22 cellular contexts compared by ENCODE assay signal in genomic region chr20:2293486-2293885, GRCh38. TPM values are rescaled to one million over a fixed set of nuclear protein-coding genes. Genes with fewer than 3 reads are reported as not detected.
"Had no signal": no experiment of that assay in that cellular context is flagged by ENCODE, and none has a peak within 500 bp of the region (broad histone marks: within the 10 kb centered on the region; RNA-seq: fewer than 3 reads in every experiment).

No MANE protein-coding gene starts in this region.

- DNase-seq: IMR-90, Karpas-422, KG1, NCI-H1092, NCI-H1105 treated with DMSO at 0.1 percent for 48 hours, NCI-H1417 treated with DMSO at 0.1 percent for 48 hours, NCI-H1694 treated with DMSO at 0.1 percent for 48 hours, NCI-H1930, NCI-H2081, NCI-H2107, NCI-H226, NCI-H446, NCI-H510A, NCI-H524 treated with DMSO at 0.1 percent for 48 hours, NCI-H774, RPMI8226, SK-N-SH had no signal

- H3K9me3 ChIP-seq: MG63, SK-N-SH had no signal

- H3K36me3 ChIP-seq: MG63 had no signal

- H3K4me3 ChIP-seq: MG63 had no signal

- H3K27me3 ChIP-seq: MG63 had no signal

RNA-seq across cellular contexts. Expression of gene TGM3, which starts 2.3 kb away (rescaled TPM):
- total RNA-seq: HepG2, HT1080, IMR-90, Right ventricle myocardium superior, SK-MEL-5 had no signal
- polyA plus RNA-seq: HepG2, IMR-90, SK-N-SH had no signal
